ENCODE assay signal across 8 cellular contexts in the genomic region with DNA sequence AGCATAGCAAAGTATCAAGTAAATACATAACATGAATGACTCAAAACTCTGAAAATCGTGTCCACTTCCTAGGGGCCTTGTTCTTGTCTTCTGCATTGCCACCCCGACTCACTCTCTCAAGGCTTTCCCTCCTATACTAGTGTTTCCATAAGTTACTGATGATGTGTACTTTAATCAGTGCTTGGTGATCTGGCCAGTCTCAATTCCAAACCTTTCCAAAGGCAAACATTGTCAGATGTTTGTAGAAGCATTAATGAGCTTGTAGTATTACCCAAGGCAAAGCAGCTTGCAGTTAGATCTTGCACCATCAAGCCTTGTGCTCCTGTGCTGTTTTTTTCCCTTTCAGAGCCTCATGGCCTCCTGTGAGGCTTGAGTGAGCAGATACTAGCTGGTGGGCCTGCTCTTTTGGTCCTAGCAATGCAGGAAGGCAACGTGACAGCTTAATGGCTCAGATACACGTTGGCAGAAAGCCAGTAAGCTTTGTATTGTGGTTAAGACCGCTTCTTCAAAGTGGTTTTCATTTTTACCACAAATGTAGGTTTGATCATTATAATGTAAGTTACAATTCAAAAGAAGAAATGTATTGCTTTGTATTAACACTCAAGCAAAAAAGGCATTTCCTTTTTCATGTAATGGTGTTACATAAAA. TPM values are rescaled to one million over a fixed set of nuclear protein-coding genes. Genes with fewer than 3 reads are reported as not detected.
A peak's percentile ranks its signal among the peaks of the same experiment; 100 is the strongest.
DNase-seq lines count a peak whose midpoint lies in the region; ATAC-seq and TF ChIP-seq lines count a peak whose summit lies in the region.

No MANE protein-coding gene starts in this region.

- no peaks in the 10 kb centered on the region for H3F3A ChIP-seq in OCI-LY1 (ENCODE audit: insufficient read depth, low read length)

- H3K9ac ChIP-seq in DND-41 (ENCODE audit: low read depth, low read length) (no peak overlapping the region), OCI-LY1 (ENCODE audit: low read length) (no peak overlapping the region)

- H3K9me2 ChIP-seq in OCI-LY1 (ENCODE audit: low read depth, low read length): no peaks in the 10 kb centered on the region

- H2AFZ ChIP-seq in DND-41 (ENCODE audit: low read depth, low read length): no peak overlapping the region
- no peak overlapping the region for H2AFZ ChIP-seq in OCI-LY1 (ENCODE audit: low read length)

- no peak for TF ChIP-seq CTCF in DND-41 (IDR thresholded peaks at IDR 0.05; ENCODE audit: borderline replicate concordance, extremely low read depth, low read length, poor library complexity, severe bottlenecking)
- no peak for TF ChIP-seq CTCF in OCI-LY1 (IDR thresholded peaks at IDR 0.05; ENCODE audit: low read length)

- H3K4me3 ChIP-seq in DND-41 (ENCODE audit: low read depth in 1 of 2, low read length in 2 of 2) (no peak overlapping the region), OCI-LY1 (ENCODE audit: low read depth, low read length, poor library complexity, severe bottlenecking) (no peak overlapping the region)

- peaks cover 33% of the 10 kb centered on the region for H3K4me1 Mint-ChIP-seq in activated T-helper 17 cell treated with anti-CD3 and anti-CD28 coated beads, Interleukin-2, amount 50 U/mL, for 72 hours
- peaks cover 60% of the 10 kb centered on the region for H3K4me1 Mint-ChIP-seq in stimulated activated naive CD8-positive, alpha-beta T cell treated with anti-CD3 and anti-CD28 coated beads, Interleukin-15, Interleukin-2, amounts not matched to agents 100 ng/mL and 50 ng/mL, for 24 hours (ENCODE audit: low read depth)

- peaks cover 98% of the 10 kb centered on the region for H4K20me1 ChIP-seq in DND-41 (ENCODE audit: insufficient read depth, low read length)
- H4K20me1 ChIP-seq in OCI-LY1 (ENCODE audit: insufficient read depth, low read length): no peaks in the 10 kb centered on the region

- peaks cover 94% of the 10 kb centered on the region for H3K36me3 Mint-ChIP-seq in activated T-helper 17 cell treated with anti-CD3 and anti-CD28 coated beads, Interleukin-2, amount 50 U/mL, for 72 hours (ENCODE audit: low read depth)
- H3K36me3 Mint-ChIP-seq in stimulated activated naive CD8-positive, alpha-beta T cell treated with anti-CD3 and anti-CD28 coated beads, Interleukin-15, Interleukin-2, amounts not matched to agents 100 ng/mL and 50 ng/mL, for 24 hours (ENCODE audit: low read depth): peaks cover 54% of the 10 kb centered on the region

- H3K27ac ChIP-seq in DND-41 (ENCODE audit: low read length) (no peak overlapping the region), OCI-LY1 (ENCODE audit: low read depth, low read length, poor library complexity, severe bottlenecking) (peak overlapping the region; percentile 54)

- peaks cover 39% of the 10 kb centered on the region for H3K79me2 ChIP-seq in DND-41 (ENCODE audit: insufficient read depth, low read length)
- no peaks in the 10 kb centered on the region for H3K79me2 ChIP-seq in OCI-LY1 (ENCODE audit: insufficient read depth, low read length)

- H3K36me3 ChIP-seq in DND-41 (ENCODE audit: insufficient read depth, low read length): no peaks in the 10 kb centered on the region
- H3K36me3 ChIP-seq in OCI-LY1 (ENCODE audit: insufficient read depth, low read length): no peaks in the 10 kb centered on the region; the same call in 1 of the 2 replicates

- no peaks in the 10 kb centered on the region for H3K27me3 ChIP-seq in DND-41 (ENCODE audit: insufficient read depth, low read length, poor library complexity)
- H3K27me3 ChIP-seq in OCI-LY1 (ENCODE audit: insufficient read depth, low read length): no peaks in the 10 kb centered on the region

- no peak overlapping the region for H3K4me2 ChIP-seq in DND-41 (ENCODE audit: insufficient read depth, low read length)
- peak overlapping the region; percentile 40; the same call in 1 of the 2 replicates for H3K4me2 ChIP-seq in OCI-LY1 (ENCODE audit: low read length)

- ATAC-seq in DND-41 (ENCODE audit: insufficient read depth, low read depth) (peak; percentile 96), GM19467 (IDR thresholded peaks at IDR 0.05; ENCODE audit: unreplicated experiment) (peak; percentile 89), HG03521 (IDR thresholded peaks at IDR 0.05; ENCODE audit: unreplicated experiment) (peak; percentile 89)
- ATAC-seq in activated T-helper 17 cell treated with anti-CD3 and anti-CD28 coated beads, Interleukin-2, amount 50 U/mL, for 72 hours (replicated peaks): peak; percentile 77

- H3K4me1 ChIP-seq in DND-41 (ENCODE audit: insufficient read depth, low read length) (peaks cover 17% of the 10 kb centered on the region), OCI-LY1 (ENCODE audit: insufficient read depth, low read length, severe bottlenecking) (peaks cover 27% of the 10 kb centered on the region)

- no peaks in the 10 kb centered on the region for H3K27me3 Mint-ChIP-seq in activated T-helper 17 cell treated with anti-CD3 and anti-CD28 coated beads, Interleukin-2, amount 50 U/mL, for 72 hours
- no peaks in the 10 kb centered on the region for H3K27me3 Mint-ChIP-seq in stimulated activated naive CD8-positive, alpha-beta T cell treated with anti-CD3 and anti-CD28 coated beads, Interleukin-15, Interleukin-2, amounts not matched to agents 100 ng/mL and 50 ng/mL, for 24 hours

- H3K9me3 ChIP-seq in DND-41 (ENCODE audit: insufficient read depth, low read length, severe bottlenecking) (no peaks in the 10 kb centered on the region), OCI-LY1 (ENCODE audit: low read length) (no peaks in the 10 kb centered on the region)

- DNase-seq in DND-41 (peak; percentile 74), kidney tubule cell (ENCODE audit: low spot score) (peak; percentile 70), inferior parietal cortex (ENCODE audit: extremely low spot score) (no peak)

- H3K9me3 Mint-ChIP-seq in activated T-helper 17 cell treated with anti-CD3 and anti-CD28 coated beads, Interleukin-2, amount 50 U/mL, for 72 hours: no peaks in the 10 kb centered on the region
- H3K9me3 Mint-ChIP-seq in stimulated activated naive CD8-positive, alpha-beta T cell treated with anti-CD3 and anti-CD28 coated beads, Interleukin-15, Interleukin-2, amounts not matched to agents 100 ng/mL and 50 ng/mL, for 24 hours: no peaks in the 10 kb centered on the region

- peak overlapping the region; percentile 19 for H3K4me3 Mint-ChIP-seq in activated T-helper 17 cell treated with anti-CD3 and anti-CD28 coated beads, Interleukin-2, amount 50 U/mL, for 72 hours
- peak overlapping the region; percentile 24 for H3K4me3 Mint-ChIP-seq in stimulated activated naive CD8-positive, alpha-beta T cell treated with anti-CD3 and anti-CD28 coated beads, Interleukin-15, Interleukin-2, amounts not matched to agents 100 ng/mL and 50 ng/mL, for 24 hours

- H3K27ac Mint-ChIP-seq in activated T-helper 17 cell treated with anti-CD3 and anti-CD28 coated beads, Interleukin-2, amount 50 U/mL, for 72 hours: no peak overlapping the region
- H3K27ac Mint-ChIP-seq in stimulated activated naive CD8-positive, alpha-beta T cell treated with anti-CD3 and anti-CD28 coated beads, Interleukin-15, Interleukin-2, amounts not matched to agents 100 ng/mL and 50 ng/mL, for 24 hours: peak overlapping the region; percentile 57

RNA-seq across cellular contexts. Expression of a gene that starts 51.8 kb away (rescaled TPM):
- 100 to 1,000 TPM; 238 to 481 TPM for total RNA-seq in activated T-helper 17 cell treated with anti-CD3 and anti-CD28 coated beads, Interleukin-2, amount 50 U/mL, for 72 hours
